Comparison of ENCODE assay signal across 1 cellular context in genomic region chr1:18948913-18949688, GRCh38.
TF ChIP-seq lines count a peak whose summit lies in the region.

No MANE protein-coding gene starts in this region.

TF ChIP-seq in HepG2, 621 proteins besides CTCF, POLR2A, EP300 and RAD21 (continued from another document and continues in another):
- TF ChIP-seq GLMP (CRISPR knock-in tag; IDR thresholded peaks at IDR 0.05; ENCODE audit: borderline replicate concordance) (no peak), ZNF547 (CRISPR knock-in tag; IDR thresholded peaks at IDR 0.05) (peak; percentile 37; the same call in 1 of the 2 replicates), ETS1 (CRISPR knock-in tag; IDR thresholded peaks at IDR 0.05) (peak; percentile 60; the same call in 1 of the 2 replicates), SP5 (CRISPR knock-in tag; IDR thresholded peaks at IDR 0.05; ENCODE audit: borderline replicate concordance, low read depth) (peak; percentile 69; the same call in 1 of the 2 replicates), ZNF550 (CRISPR knock-in tag; IDR thresholded peaks at IDR 0.05; ENCODE audit: borderline replicate concordance) (no peak), PHB2 (IDR thresholded peaks at IDR 0.05; ENCODE audit: partially characterized antibody) (no peak), NR1H2 (CRISPR knock-in tag; IDR thresholded peaks at IDR 0.05; ENCODE audit: borderline replicate concordance, low read depth) (no peak), SMAD1 (CRISPR knock-in tag; IDR thresholded peaks at IDR 0.05; ENCODE audit: borderline replicate concordance, low read depth) (peak; percentile 82; the same call in 1 of the 2 replicates), MZF1 (CRISPR knock-in tag; IDR thresholded peaks at IDR 0.05; ENCODE audit: borderline replicate concordance) (no peak), ZNF639 (CRISPR knock-in tag; conservative IDR thresholded peaks at IDR 0.05) (no peak), TCF7L2 (IDR thresholded peaks at IDR 0.05; ENCODE audit: low read depth, low read length) (no peak), ZSCAN21 (CRISPR knock-in tag; IDR thresholded peaks at IDR 0.05; ENCODE audit: borderline replicate concordance) (peak; percentile 64; the same call in 1 of the 2 replicates), ZBTB37 (CRISPR knock-in tag; IDR thresholded peaks at IDR 0.05) (peak; percentile 32; the same call in 1 of the 2 replicates), ZNF747 (CRISPR knock-in tag; IDR thresholded peaks at IDR 0.05; ENCODE audit: borderline replicate concordance) (peak; percentile 77; the same call in 1 of the 2 replicates), ZNF580 (CRISPR knock-in tag; IDR thresholded peaks at IDR 0.05; ENCODE audit: borderline replicate concordance, low read depth) (peak; percentile 30; the same call in 1 of the 2 replicates), REPIN1 (CRISPR knock-in tag; IDR thresholded peaks at IDR 0.05; ENCODE audit: borderline replicate concordance, low read depth) (peak; percentile 97), ZMYM4 (CRISPR knock-in tag; IDR thresholded peaks at IDR 0.05) (peak; percentile 72), ZFP1 (CRISPR knock-in tag; IDR thresholded peaks at IDR 0.05) (0 out of 2 replicates have a peak, but pooled peaks have one; percentile 63), MYPOP (CRISPR knock-in tag; IDR thresholded peaks at IDR 0.05) (peak; percentile 74; the same call in 1 of the 2 replicates), MIER2 (CRISPR knock-in tag; IDR thresholded peaks at IDR 0.05) (peak; percentile 9; the same call in 1 of the 2 replicates), KMT2B (CRISPR knock-in tag; IDR thresholded peaks at IDR 0.05) (peak; percentile 76; the same call in 1 of the 2 replicates), ZNF576 (CRISPR knock-in tag; IDR thresholded peaks at IDR 0.05) (no peak), ZFP37 (CRISPR knock-in tag; IDR thresholded peaks at IDR 0.05; ENCODE audit: borderline replicate concordance) (peak; percentile 95; the same call in 1 of the 2 replicates), ARHGAP35 (CRISPR knock-in tag; IDR thresholded peaks at IDR 0.05; ENCODE audit: borderline replicate concordance) (no peak; the same call in 1 of the 2 replicates), PPARG (CRISPR knock-in tag; conservative IDR thresholded peaks at IDR 0.05) (peak; percentile 69), ADNP (CRISPR knock-in tag; IDR thresholded peaks at IDR 0.05) (peak; percentile 92), ZNF275 (CRISPR knock-in tag; IDR thresholded peaks at IDR 0.05; ENCODE audit: borderline replicate concordance) (peak; percentile 70; the same call in 1 of the 2 replicates), ZNF530 (CRISPR knock-in tag; IDR thresholded peaks at IDR 0.05; ENCODE audit: low read depth) (no peak), TFE3 (CRISPR knock-in tag; IDR thresholded peaks at IDR 0.05) (no peak), PBX2 (CRISPR knock-in tag; IDR thresholded peaks at IDR 0.05) (no peak), ZNF138 (CRISPR knock-in tag; IDR thresholded peaks at IDR 0.05; ENCODE audit: low read depth) (no peak), ZNF772 (CRISPR knock-in tag; IDR thresholded peaks at IDR 0.05) (peak; percentile 97), TBX2 (CRISPR knock-in tag; IDR thresholded peaks at IDR 0.05; ENCODE audit: borderline replicate concordance) (peak; percentile 82), ARNT2 (CRISPR knock-in tag; IDR thresholded peaks at IDR 0.05; ENCODE audit: low read depth) (no peak), MXD4 (CRISPR knock-in tag; IDR thresholded peaks at IDR 0.05) (no peak; the same call in 1 of the 2 replicates), CENPX (CRISPR knock-in tag; IDR thresholded peaks at IDR 0.05) (no peak), ZNF841 (CRISPR knock-in tag; IDR thresholded peaks at IDR 0.05; ENCODE audit: borderline replicate concordance) (no peak), HNF4A (CRISPR knock-in tag; IDR thresholded peaks at IDR 0.05) (peak; percentile 99), MAFF (IDR thresholded peaks at IDR 0.05; ENCODE audit: low read depth, low read length) (no peak), MATR3 (CRISPR knock-in tag; IDR thresholded peaks at IDR 0.05) (no peak), CREBL2 (CRISPR knock-in tag; IDR thresholded peaks at IDR 0.05; ENCODE audit: borderline replicate concordance) (no peak), GZF1 (CRISPR knock-in tag; IDR thresholded peaks at IDR 0.05) (no peak), NFIC (IDR thresholded peaks at IDR 0.05; ENCODE audit: low read length) (no peak), ZNF646 (CRISPR knock-in tag; IDR thresholded peaks at IDR 0.05) (no peak; the same call in 1 of the 2 replicates)
